In the genomic region with DNA sequence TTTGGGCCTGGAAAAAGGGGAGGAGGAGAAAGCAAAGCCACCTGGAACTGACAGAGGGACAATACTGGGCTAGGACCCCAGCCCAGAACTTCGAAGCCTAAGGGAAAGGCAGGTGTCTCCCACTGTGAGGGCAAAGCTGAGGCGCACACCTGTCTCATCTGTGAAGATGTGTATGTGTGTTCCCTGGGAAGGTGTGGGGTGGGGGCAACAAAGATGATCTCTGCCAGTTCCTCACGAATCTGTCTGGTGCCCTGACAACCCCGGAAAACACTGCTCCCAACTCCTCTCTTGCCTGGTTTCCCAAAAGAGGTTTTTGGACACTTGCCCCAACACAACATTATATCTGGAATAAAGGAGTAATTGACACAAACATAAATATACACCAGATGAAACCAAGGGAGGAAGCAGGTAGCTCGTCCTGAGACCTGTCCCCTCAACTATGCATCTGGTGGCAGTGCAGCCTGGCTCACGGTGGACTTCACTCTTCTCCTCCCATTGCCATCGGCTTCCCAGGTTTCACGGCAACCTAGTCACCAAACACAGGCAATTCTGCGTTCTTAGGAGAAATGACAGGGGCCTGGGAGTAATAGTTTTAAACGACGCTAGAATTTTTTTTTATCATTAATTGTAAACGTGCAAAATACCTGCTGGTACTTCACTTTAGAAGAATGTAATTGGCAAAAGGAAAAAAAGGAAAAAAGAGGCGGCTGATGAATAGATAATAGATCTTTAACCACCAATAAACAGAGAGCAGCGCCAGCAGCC, we compare ENCODE assay signal across 13 cellular contexts. TPM values are rescaled to one million over a fixed set of nuclear protein-coding genes. Genes with fewer than 3 reads are reported as not detected.
DNase-seq lines count a peak whose midpoint lies in the region; ATAC-seq, FAIRE-seq and TF ChIP-seq lines count a peak whose summit lies in the region.
"Had no signal": no experiment of that assay in that cellular context is flagged by ENCODE, and none has a peak within 500 bp of the region (broad histone marks: within the 10 kb centered on the region; RNA-seq: fewer than 3 reads in every experiment).

No MANE protein-coding gene starts in this region.

- TF ChIP-seq CTCF in mesothelial cell of epicardium (IDR thresholded peaks at IDR 0.05; ENCODE audit: unreplicated experiment) (no peak), uterus (IDR thresholded peaks at IDR 0.05) (no peak), MM.1S (IDR thresholded peaks at IDR 0.05; ENCODE audit: low read length) (no peak)

- intact Hi-C loops in uterus (cut with DNase I; ENCODE audit: low total_unique reads), result loop anchor here (10.0 kb wide), 2 partner anchors 96 to 704 kb away; no protein-coding TSS in a partner anchor

- no peak for ATAC-seq in esophagus mucosa

- H3K4me3 ChIP-seq in uterus, result peak overlapping the region; percentile 60 to 77
- no peak overlapping the region for H3K4me3 ChIP-seq in MM.1S (ENCODE audit: low read length)

- no peaks in the 10 kb centered on the region for H4K20me1 ChIP-seq in MM.1S (ENCODE audit: insufficient read depth, low read length)

- H3K27me3 ChIP-seq in uterus (no peaks in the 10 kb centered on the region), MM.1S (replicated peaks; ENCODE audit: insufficient read depth, low read length) (peaks cover 15% of the 10 kb centered on the region)

- peak overlapping the region; percentile 47 for H3K27ac ChIP-seq in cingulate gyrus (ENCODE audit: low read depth, low read length)
- peak overlapping the region; percentile 98 for H3K27ac ChIP-seq in uterus
- no peak overlapping the region for H3K27ac ChIP-seq in MM.1S (ENCODE audit: low read length)

- no peak for DNase-seq in activated naive CD4-positive, alpha-beta T cell treated with anti-CD3 and anti-CD28 coated beads, Interleukin-2, amount 10 ng/mL, durations not matched to agents 7 days and 5 days
- no peak for DNase-seq in activated naive CD4-positive, alpha-beta T cell (lab: John Stamatoyannopoulos, UW)
- no peak for DNase-seq in mesothelial cell of epicardium (ENCODE audit: low spot score in 2 of 2, unreplicated experiment in 2 of 2)
- peak in 1 of 2 donors; percentile 44 for DNase-seq in uterus
- no peak for DNase-seq in MM.1S
- no peak for DNase-seq in GM19239 (ENCODE audit: insufficient read length, low spot score)
- DNase-seq: activated gamma-delta T cell, Kasumi-1, NCI-H524 treated with DMSO at 0.1 percent for 48 hours had no signal

- H3K9ac ChIP-seq in MM.1S (ENCODE audit: low read length), result no peak overlapping the region

- no peak overlapping the region for H3K4me3 Mint-ChIP-seq in activated naive CD4-positive, alpha-beta T cell treated with anti-CD3 and anti-CD28 coated beads, Interleukin-2, amount 10 ng/mL, durations not matched to agents 7 days and 5 days
- peak overlapping the region; percentile 71 for H3K4me3 Mint-ChIP-seq in mesothelial cell of epicardium

- no peak overlapping the region for H3K4me2 ChIP-seq in MM.1S (ENCODE audit: low read depth, low read length)

- no peaks in the 10 kb centered on the region for H3K9me2 ChIP-seq in MM.1S (replicated peaks; ENCODE audit: insufficient read depth, low read length)

- no peak for FAIRE-seq in GM19239 (lab: Jason Lieb, UNC)

- TF ChIP-seq POLR2A in uterus (IDR thresholded peaks at IDR 0.05), result no peak

- H3K27me3 Mint-ChIP-seq in activated naive CD4-positive, alpha-beta T cell treated with anti-CD3 and anti-CD28 coated beads, Interleukin-2, amount 10 ng/mL, durations not matched to agents 7 days and 5 days, result peaks cover 98% of the 10 kb centered on the region
- H3K27me3 Mint-ChIP-seq in mesothelial cell of epicardium (ENCODE audit: low read depth), result peaks cover 95% of the 10 kb centered on the region

- H3K9me3 Mint-ChIP-seq in activated naive CD4-positive, alpha-beta T cell treated with anti-CD3 and anti-CD28 coated beads, Interleukin-2, amount 10 ng/mL, durations not matched to agents 7 days and 5 days, result no peaks in the 10 kb centered on the region
- no peaks in the 10 kb centered on the region for H3K9me3 Mint-ChIP-seq in mesothelial cell of epicardium

- no peaks in the 10 kb centered on the region for H3K9me3 ChIP-seq in uterus
- H3K9me3 ChIP-seq in MM.1S (replicated peaks; ENCODE audit: insufficient read depth, low read length), result no peaks in the 10 kb centered on the region
- H3K9me3 ChIP-seq: breast epithelium had no signal

- CTCF ChIA-PET in activated naive CD4-positive, alpha-beta T cell treated with anti-CD3 and anti-CD28 coated beads, Interleukin-2, amount 10 ng/mL, durations not matched to agents 7 days and 5 days (lab: Charles Lee), result interaction anchor here (0.6 kb wide), 1 partner anchor 701 kb away, joined by 3 read pairs; no protein-coding TSS in a partner anchor

- peaks cover 14% of the 10 kb centered on the region for H3K4me1 Mint-ChIP-seq in activated naive CD4-positive, alpha-beta T cell treated with anti-CD3 and anti-CD28 coated beads, Interleukin-2, amount 10 ng/mL, durations not matched to agents 7 days and 5 days
- H3K4me1 Mint-ChIP-seq in mesothelial cell of epicardium, result peaks cover 25% of the 10 kb centered on the region

- peaks cover 1% of the 10 kb centered on the region for H3K36me3 Mint-ChIP-seq in activated naive CD4-positive, alpha-beta T cell treated with anti-CD3 and anti-CD28 coated beads, Interleukin-2, amount 10 ng/mL, durations not matched to agents 7 days and 5 days
- H3K36me3 Mint-ChIP-seq in mesothelial cell of epicardium, result no peaks in the 10 kb centered on the region

- H3K4me1 ChIP-seq in uterus, result peaks cover 0 to 3% of the 10 kb centered on the region in 2 donors
- H3K4me1 ChIP-seq in MM.1S (ENCODE audit: low read length), result no peaks in the 10 kb centered on the region

- no peaks in the 10 kb centered on the region for H3K79me2 ChIP-seq in MM.1S (ENCODE audit: low read length)

- H3K27ac Mint-ChIP-seq in activated naive CD4-positive, alpha-beta T cell treated with anti-CD3 and anti-CD28 coated beads, Interleukin-2, amount 10 ng/mL, durations not matched to agents 7 days and 5 days, result peak overlapping the region; percentile 15
- H3K27ac Mint-ChIP-seq in mesothelial cell of epicardium, result no peak overlapping the region

- H3K36me3 ChIP-seq in uterus, result no peaks in the 10 kb centered on the region
- H3K36me3 ChIP-seq in MM.1S (replicated peaks; ENCODE audit: insufficient read depth, low read length), result no peaks in the 10 kb centered on the region
- H3K36me3 ChIP-seq: breast epithelium had no signal

- H2AFZ ChIP-seq in MM.1S (ENCODE audit: low read length), result no peak overlapping the region

- no peaks in the 10 kb centered on the region for H3F3A ChIP-seq in MM.1S (ENCODE audit: insufficient read depth, low read length)

RNA-seq across cellular contexts. Expression of gene EMX2, which starts 1.7 kb away (rescaled TPM):
- total RNA-seq in mesothelial cell of epicardium (2.0 to 3.0 TPM (median 2.8 TPM) in 3 replicates), uterus (100 to 1,000 TPM in 1 of 4 donors, 10 to 100 TPM in 2, 1 to 10 TPM in 1; 6.7 to 154 (median 17.1) TPM), esophagus mucosa (not detected)
- total RNA-seq: activated CD8-positive, alpha-beta memory T cell treated with anti-CD3 and anti-CD28 coated beads for 36 hours had no signal
